1 cellular context compared by ENCODE assay signal in genomic region chr9:89405832-89406231, GRCh38.
TF ChIP-seq lines count a peak whose summit lies in the region.

No MANE protein-coding gene starts in this region.

TF ChIP-seq in WTC11, 78 proteins besides CTCF, POLR2A, EP300 and RAD21 (continued from another document):
- TF ChIP-seq E2F4 (CRISPR knock-in tag; IDR thresholded peaks at IDR 0.05; ENCODE audit: borderline replicate concordance, low read depth) (no peak), HMGXB4 (CRISPR knock-in tag; IDR thresholded peaks at IDR 0.05) (no peak), CREM (CRISPR knock-in tag; IDR thresholded peaks at IDR 0.05) (no peak), AR (CRISPR knock-in tag; IDR thresholded peaks at IDR 0.05) (no peak), NFYB (CRISPR knock-in tag; conservative IDR thresholded peaks at IDR 0.05; ENCODE audit: low read depth) (no peak)
TF ChIP-seq in WTC11: peak in this region for 0.
